In the genomic region with DNA sequence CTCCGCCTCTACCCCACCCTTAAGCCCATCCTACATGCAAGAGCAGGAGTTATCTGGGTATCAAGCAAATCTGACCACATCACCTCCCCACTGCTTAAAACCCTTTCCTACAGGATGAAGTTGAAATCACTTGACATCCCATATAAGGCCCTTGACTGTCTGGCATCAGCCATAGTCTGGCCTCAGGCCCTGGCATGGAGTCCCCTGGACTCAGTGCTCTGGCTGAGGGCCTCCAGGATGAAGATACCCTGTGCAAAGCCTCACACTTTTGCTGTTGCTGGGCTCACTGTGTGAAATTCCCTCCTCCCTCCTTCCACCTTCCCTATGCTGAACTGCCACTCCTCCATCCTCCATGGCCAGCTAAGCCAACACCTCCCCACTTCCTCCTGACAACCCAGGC, we compare ENCODE assay signal across 1 cellular context.
TF ChIP-seq lines count a peak whose summit lies in the region.

No MANE protein-coding gene starts in this region.

TF ChIP-seq in H1, 55 proteins besides CTCF, POLR2A, EP300 and RAD21 (continued from another document):
- TF ChIP-seq RBBP5 (IDR thresholded peaks at IDR 0.05; ENCODE audit: borderline replicate concordance, low read depth, low read length) (no peak), JUN (IDR thresholded peaks at IDR 0.05; ENCODE audit: low read depth, low read length) (no peak)
